In genomic region chr1:203145321-203146041, GRCh38 we compare ENCODE assay signal across 29 cellular contexts. TPM values are rescaled to one million over a fixed set of nuclear protein-coding genes. Genes with fewer than 3 reads are reported as not detected.
DNase-seq lines count a peak whose midpoint lies in the region; TF ChIP-seq lines count a peak whose summit lies in the region.
"Had no signal": no experiment of that assay in that cellular context is flagged by ENCODE, and none has a peak within 500 bp of the region (broad histone marks: within the 10 kb centered on the region; RNA-seq: fewer than 3 reads in every experiment).

No MANE protein-coding gene starts in this region.

- H3K9me2 ChIP-seq in MM.1S (replicated peaks; ENCODE audit: insufficient read depth, low read length) (no peaks in the 10 kb centered on the region), OCI-LY7 (ENCODE audit: insufficient read depth, low read length) (no peaks in the 10 kb centered on the region)

- no peaks in the 10 kb centered on the region for H3K9me3 Mint-ChIP-seq in MCF 10A (ENCODE audit: unreplicated experiment)
- H3K9me3 Mint-ChIP-seq in neural progenitor cell, result peaks cover 2% of the 10 kb centered on the region
- H3K9me3 Mint-ChIP-seq: activated CD4-positive, alpha-beta memory T cell treated with anti-CD3 and anti-CD28 coated beads, Interleukin-2, amount 10 ng/mL, durations not matched to agents 7 days and 5 days; activated naive CD4-positive, alpha-beta T cell treated with anti-CD3 and anti-CD28 coated beads, Interleukin-2, amount 50 U/mL, for 72 hours; activated T-helper 2 cell treated with anti-CD3 and anti-CD28 coated beads, Interferon-gamma antibody, Interleukin-2, Interleukin-4, amounts not matched to agents 10 μg/mL and 5 μg/mL and 100 μg/mL, durations not matched to agents 14 hours and 24 hours and 36 hours; central memory CD8-positive, alpha-beta T cell had no signal

- no peak overlapping the region for H3K4me2 ChIP-seq in neural progenitor cell
- H3K4me2 ChIP-seq in MM.1S (ENCODE audit: low read depth, low read length), result no peak overlapping the region
- H3K4me2 ChIP-seq in OCI-LY7 (ENCODE audit: low read length), result no peak overlapping the region
- H3K4me2 ChIP-seq: smooth muscle cell had no signal

- no peak for DNase-seq in breast epithelium (ENCODE audit: low spot score in 2 of 2)
- DNase-seq in MCF 10A (ENCODE audit: unreplicated experiment), result no peak
- no peak for DNase-seq in dorsolateral prefrontal cortex
- DNase-seq in neural progenitor cell (ENCODE audit: low spot score), result no peak
- DNase-seq in MM.1S, result no peak
- DNase-seq in OCI-LY7 (ENCODE audit: low spot score), result no peak
- DNase-seq in stimulated activated CD4-positive, alpha-beta T cell treated with anti-CD3 and anti-CD28 coated beads, Interleukin-1b, Interleukin-23, amount 100 ng/mL, for 48 hours, result no peak
- DNase-seq in MG63, result no peak
- DNase-seq: activated CD4-positive, alpha-beta memory T cell treated with anti-CD3 and anti-CD28 coated beads, Interleukin-2, amount 10 ng/mL, durations not matched to agents 7 days and 5 days; activated CD4-positive, alpha-beta T cell treated with anti-CD3 and anti-CD28 coated beads for 1 hour; activated CD8-positive, alpha-beta memory T cell treated with anti-CD3 and anti-CD28 coated beads, Interleukin-2, amount 50 U/mL, for 48 hours; AML-193; GDM1; naive thymus-derived CD8-positive, alpha-beta T cell; NCI-H1092; NCI-H187 treated with DMSO at 0.1 percent for 48 hours had no signal

- TF ChIP-seq CTCF in breast epithelium (IDR thresholded peaks at IDR 0.05) (no peak), MCF 10A (IDR thresholded peaks at IDR 0.05; ENCODE audit: unreplicated experiment) (no peak), dorsolateral prefrontal cortex (IDR thresholded peaks at IDR 0.05 in 54 of 56, conservative IDR thresholded peaks at IDR 0.05 in 2 of 56; ENCODE audit: low read depth in 1 of 56, partially characterized antibody in 56 of 56) (no peak), neural progenitor cell (IDR thresholded peaks at IDR 0.05) (no peak), MM.1S (IDR thresholded peaks at IDR 0.05; ENCODE audit: low read length) (no peak), OCI-LY7 (conservative IDR thresholded peaks at IDR 0.05; ENCODE audit: low read length) (no peak)

- peak overlapping the region; percentile 65 to 86 for H3K27ac ChIP-seq in breast epithelium
- peak overlapping the region; percentile 33 to 97 (median 85) for H3K27ac ChIP-seq in dorsolateral prefrontal cortex
- no peak overlapping the region for H3K27ac ChIP-seq in neural progenitor cell
- H3K27ac ChIP-seq in MM.1S (ENCODE audit: low read length), result no peak overlapping the region
- no peak overlapping the region for H3K27ac ChIP-seq in OCI-LY7 (ENCODE audit: low read depth, low read length, poor library complexity, severe bottlenecking)

- H3F3A ChIP-seq in neural progenitor cell (ENCODE audit: low read depth) (no peaks in the 10 kb centered on the region), MM.1S (ENCODE audit: insufficient read depth, low read length) (no peaks in the 10 kb centered on the region)

- H4K20me1 ChIP-seq in neural progenitor cell (ENCODE audit: low read depth), result no peaks in the 10 kb centered on the region
- no peaks in the 10 kb centered on the region for H4K20me1 ChIP-seq in MM.1S (ENCODE audit: insufficient read depth, low read length)
- H4K20me1 ChIP-seq in OCI-LY7 (ENCODE audit: insufficient read depth, low read length), result no peaks in the 10 kb centered on the region

- intact Hi-C loops in breast epithelium (cut with DNase I; ENCODE audit: low total_unique reads), result no loop called here
- intact Hi-C loops in MCF 10A (cut with micrococcal nuclease), result no loop called here
- intact Hi-C loops in dorsolateral prefrontal cortex (cut with DNase I), result loop anchor here in 1 of 2 donors (2.0 kb wide), 1 partner anchor 15 kb away; no protein-coding TSS in a partner anchor
- intact Hi-C loops in OCI-LY7 (cut with micrococcal nuclease; ENCODE audit: unreplicated experiment), result no loop called here

- H3K9ac ChIP-seq in neural progenitor cell (no peak overlapping the region), MM.1S (ENCODE audit: low read length) (no peak overlapping the region)

- BruUV-seq in MCF 10A (replicated peaks; lab: Mats Ljungman, UMichigan), result no TSS peak
- no TSS peak for BruUV-seq in OCI-LY7 (replicated peaks; lab: Mats Ljungman, UMichigan)

- H3K27ac Mint-ChIP-seq in MCF 10A (ENCODE audit: low read depth, unreplicated experiment) (no peak overlapping the region), neural progenitor cell (no peak overlapping the region)
- H3K27ac Mint-ChIP-seq: activated CD4-positive, alpha-beta memory T cell treated with anti-CD3 and anti-CD28 coated beads, Interleukin-2, amount 10 ng/mL, durations not matched to agents 7 days and 5 days; activated naive CD4-positive, alpha-beta T cell treated with anti-CD3 and anti-CD28 coated beads, Interleukin-2, amount 50 U/mL, for 72 hours; activated T-helper 2 cell treated with anti-CD3 and anti-CD28 coated beads, Interferon-gamma antibody, Interleukin-2, Interleukin-4, amounts not matched to agents 10 μg/mL and 5 μg/mL and 100 μg/mL, durations not matched to agents 14 hours and 24 hours and 36 hours; naive thymus-derived CD8-positive, alpha-beta T cell had no signal

- H3K9me3 ChIP-seq in breast epithelium, result no peaks in the 10 kb centered on the region
- no peaks in the 10 kb centered on the region for H3K9me3 ChIP-seq in neural progenitor cell (ENCODE audit: low read depth)
- no peaks in the 10 kb centered on the region for H3K9me3 ChIP-seq in MM.1S (replicated peaks; ENCODE audit: insufficient read depth, low read length)
- no peaks in the 10 kb centered on the region for H3K9me3 ChIP-seq in OCI-LY7 (ENCODE audit: low read length)
- no peaks in the 10 kb centered on the region for H3K9me3 ChIP-seq in MG63
- H3K9me3 ChIP-seq: HAP-1, right atrium auricular region had no signal

- no peak overlapping the region for H3K4me3 Mint-ChIP-seq in MCF 10A (ENCODE audit: unreplicated experiment)
- H3K4me3 Mint-ChIP-seq in neural progenitor cell, result peak overlapping the region; percentile 15
- H3K4me3 Mint-ChIP-seq: activated CD4-positive, alpha-beta memory T cell treated with anti-CD3 and anti-CD28 coated beads, Interleukin-2, amount 10 ng/mL, durations not matched to agents 7 days and 5 days; central memory CD8-positive, alpha-beta T cell; naive thymus-derived CD8-positive, alpha-beta T cell had no signal

- CTCF ChIA-PET in MCF 10A (lab: Yijun Ruan, JAX), result interaction anchor here (0.6 to 7.4 kb wide), 7 partner anchors 9 to 106 kb away, joined by 3 to 38 read pairs (median 5); partner anchors contain the start of gene MYBPH
- CTCF ChIA-PET in OCI-LY7 (lab: Charles Lee; ENCODE audit: unreplicated experiment), result interaction anchor here (0.6 kb wide), 1 partner anchor 18 kb away, joined by 3 read pairs; the partner anchor contains the start of gene ADORA1

- H3K36me3 Mint-ChIP-seq in MCF 10A (ENCODE audit: insufficient read depth, unreplicated experiment), result no peaks in the 10 kb centered on the region
- H3K36me3 Mint-ChIP-seq in neural progenitor cell, result peaks cover 3% of the 10 kb centered on the region
- H3K36me3 Mint-ChIP-seq: activated naive CD4-positive, alpha-beta T cell treated with anti-CD3 and anti-CD28 coated beads, Interleukin-2, amount 50 U/mL, for 72 hours had no signal

- no peak overlapping the region for H2AFZ ChIP-seq in neural progenitor cell (replicated peaks)
- H2AFZ ChIP-seq in MM.1S (ENCODE audit: low read length), result no peak overlapping the region
- H2AFZ ChIP-seq in OCI-LY7 (ENCODE audit: low read length), result no peak overlapping the region

- no peaks in the 10 kb centered on the region for H3K4me1 Mint-ChIP-seq in MCF 10A (ENCODE audit: insufficient read depth, unreplicated experiment)
- peaks cover 62% of the 10 kb centered on the region for H3K4me1 Mint-ChIP-seq in neural progenitor cell
- H3K4me1 Mint-ChIP-seq: activated CD4-positive, alpha-beta memory T cell treated with anti-CD3 and anti-CD28 coated beads, Interleukin-2, amount 10 ng/mL, durations not matched to agents 7 days and 5 days; central memory CD8-positive, alpha-beta T cell; naive thymus-derived CD8-positive, alpha-beta T cell had no signal

- H3K79me2 ChIP-seq in neural progenitor cell (ENCODE audit: low read depth) (no peaks in the 10 kb centered on the region), MM.1S (ENCODE audit: low read length) (no peaks in the 10 kb centered on the region), OCI-LY7 (ENCODE audit: insufficient read depth, low read depth, low read length) (no peaks in the 10 kb centered on the region)

- H3K27me3 ChIP-seq in breast epithelium (no peaks in the 10 kb centered on the region), dorsolateral prefrontal cortex (no peaks in the 10 kb centered on the region), neural progenitor cell (no peaks in the 10 kb centered on the region), MM.1S (replicated peaks; ENCODE audit: insufficient read depth, low read length) (no peaks in the 10 kb centered on the region), MG63 (no peaks in the 10 kb centered on the region)
- H3K27me3 ChIP-seq: right atrium auricular region had no signal

- H3K4me3 ChIP-seq in breast epithelium, result no peak overlapping the region
- peak overlapping the region in 2 of 59 donors; percentile 10 to 27 for H3K4me3 ChIP-seq in dorsolateral prefrontal cortex
- H3K4me3 ChIP-seq in neural progenitor cell, result no peak overlapping the region
- H3K4me3 ChIP-seq in MM.1S (ENCODE audit: low read length), result no peak overlapping the region
- no peak overlapping the region for H3K4me3 ChIP-seq in OCI-LY7 (ENCODE audit: low read depth, low read length, poor library complexity, severe bottlenecking)
- H3K4me3 ChIP-seq in MG63, result no peak overlapping the region
- H3K4me3 ChIP-seq: HAP-1, right atrium auricular region, smooth muscle cell had no signal

- H3K4me1 ChIP-seq in breast epithelium, result peaks cover 0 to 5% of the 10 kb centered on the region in 2 donors
- peaks cover 21% of the 10 kb centered on the region for H3K4me1 ChIP-seq in neural progenitor cell
- H3K4me1 ChIP-seq in MM.1S (ENCODE audit: low read length), result no peaks in the 10 kb centered on the region
- no peaks in the 10 kb centered on the region for H3K4me1 ChIP-seq in OCI-LY7 (ENCODE audit: insufficient read depth, low read length, poor library complexity, severe bottlenecking)

- H3K27me3 Mint-ChIP-seq in MCF 10A (ENCODE audit: insufficient read depth, unreplicated experiment) (no peaks in the 10 kb centered on the region), neural progenitor cell (ENCODE audit: insufficient read depth, low read depth) (peaks cover 3% of the 10 kb centered on the region)

- no peak for TF ChIP-seq POLR2A in breast epithelium (IDR thresholded peaks at IDR 0.05)

- POLR2A ChIA-PET in MCF 10A (lab: Yijun Ruan, JAX), result no interaction called here
- POLR2A ChIA-PET in OCI-LY7 (lab: Charles Lee), result interaction anchor here (0.7 kb wide), 1 partner anchor 548 kb away, joined by 3 read pairs; no protein-coding TSS in a partner anchor

- H3K36me3 ChIP-seq in breast epithelium, result no peaks in the 10 kb centered on the region
- no peaks in the 10 kb centered on the region for H3K36me3 ChIP-seq in neural progenitor cell
- H3K36me3 ChIP-seq in MM.1S (replicated peaks; ENCODE audit: insufficient read depth, low read length), result no peaks in the 10 kb centered on the region
- H3K36me3 ChIP-seq in OCI-LY7 (ENCODE audit: insufficient read depth, low read length), result no peaks in the 10 kb centered on the region
- H3K36me3 ChIP-seq in MG63, result no peaks in the 10 kb centered on the region
- H3K36me3 ChIP-seq: HAP-1, right atrium auricular region had no signal

RNA-seq across cellular contexts. Expression of gene ADORA1, which starts 18.0 kb away (rescaled TPM):
- total RNA-seq in breast epithelium (10 to 100 TPM in 1 of 3 donors, 1 to 10 TPM in 1, under 1 TPM in 1; 0.64 to 14.5 (median 5.2) TPM), MCF 10A (2022) (0.26 and 0.34 TPM in 2 replicates), dorsolateral prefrontal cortex (100 to 1,000 TPM in 3 of 120 experiments, 10 to 100 TPM in 117; 45.1 to 109 (median 75.9) TPM), neural progenitor cell (ENCODE audit: low replicate concordance) (1.1 and 3.2 TPM in 2 replicates), OCI-LY7 (2022) (not detected in 2 replicates)
- not detected in 2 replicates for total RNA-seq in OCI-LY7 (2014; rRNA removed; shearing (Covaris generic))
- total RNA-seq in MG63 (2014; rRNA removed; shearing (Covaris generic); ENCODE audit: low replicate concordance), result 0.94 and 1.5 TPM in 2 replicates
- total RNA-seq: activated naive CD4-positive, alpha-beta T cell treated with anti-CD3 and anti-CD28 coated beads, Interleukin-2, amount 50 U/mL, for 72 hours; activated T-helper 2 cell treated with anti-CD3 and anti-CD28 coated beads, Interferon-gamma antibody, Interleukin-2, Interleukin-4, amounts not matched to agents 10 μg/mL and 5 μg/mL and 100 μg/mL, durations not matched to agents 14 hours and 24 hours and 36 hours; dermis microvascular lymphatic vessel endothelial cell; naive thymus-derived CD8-positive, alpha-beta T cell; T-helper 1 cell treated with Interleukin-12 subunit alpha and Interleukin-12 subunit beta and Interleukin-4 antibody, amounts not matched to agents 30 ng/mL and 1 ng/mL, for 36 hours had no signal

RNA-seq across cellular contexts. Expression of gene MYBPH, which starts 30.1 kb away (rescaled TPM):
- total RNA-seq in breast epithelium (under 1 TPM in 1 of 3 donors, not detected in 2; 0.66 TPM), MCF 10A (2022) (not detected in 2 replicates), dorsolateral prefrontal cortex (1 to 10 TPM in 11 of 120 experiments, under 1 TPM in 54, not detected in 55; 0.24 to 4.4 (median 0.48) TPM), neural progenitor cell (ENCODE audit: low replicate concordance) (not detected in 2 replicates), OCI-LY7 (2022) (not detected in 2 replicates)
- total RNA-seq in OCI-LY7 (2014; rRNA removed; shearing (Covaris generic)), result not detected in 2 replicates
- total RNA-seq in MG63 (2014; rRNA removed; shearing (Covaris generic); ENCODE audit: low replicate concordance), result not detected in 2 replicates
- total RNA-seq: activated CD4-positive, alpha-beta memory T cell treated with anti-CD3 and anti-CD28 coated beads, Interleukin-2, amount 10 ng/mL, durations not matched to agents 7 days and 5 days; activated naive CD4-positive, alpha-beta T cell treated with anti-CD3 and anti-CD28 coated beads, Interleukin-2, amount 50 U/mL, for 72 hours; activated T-helper 2 cell treated with anti-CD3 and anti-CD28 coated beads, Interferon-gamma antibody, Interleukin-2, Interleukin-4, amounts not matched to agents 10 μg/mL and 5 μg/mL and 100 μg/mL, durations not matched to agents 14 hours and 24 hours and 36 hours; dermis microvascular lymphatic vessel endothelial cell; IMR-90; left lobe of liver; naive thymus-derived CD8-positive, alpha-beta T cell; osteocyte; right atrium auricular region; SK-MEL-5; T-helper 1 cell treated with Interleukin-12 subunit alpha and Interleukin-12 subunit beta and Interleukin-4 antibody, amounts not matched to agents 30 ng/mL and 1 ng/mL, for 36 hours had no signal

RNA-seq across cellular contexts. Expression of gene CHI3L1, which starts 41.0 kb away (rescaled TPM):
- total RNA-seq in breast epithelium, result 100 to 1,000 TPM in 2 of 3 donors, 10 to 100 TPM in 1; 14.2 to 638 (median 426) TPM
- total RNA-seq in MCF 10A (2022), result 0.75 and 0.88 TPM in 2 replicates
- total RNA-seq in dorsolateral prefrontal cortex, result 1,000 to 10,000 TPM in 3 of 120 experiments, 100 to 1,000 TPM in 31, 10 to 100 TPM in 86; 17.8 to 1,525 (median 52.6) TPM
- total RNA-seq in neural progenitor cell (ENCODE audit: low replicate concordance), result 0.95 and 1.7 TPM in 2 replicates
- total RNA-seq in OCI-LY7 (2014; rRNA removed; shearing (Covaris generic)), result not detected in 2 replicates
- total RNA-seq in OCI-LY7 (2022), result not detected in 2 replicates
- total RNA-seq in MG63 (2014; rRNA removed; shearing (Covaris generic); ENCODE audit: low replicate concordance), result 3.5 and 4.8 TPM in 2 replicates
- total RNA-seq: activated CD4-positive, alpha-beta memory T cell treated with anti-CD3 and anti-CD28 coated beads, Interleukin-2, amount 10 ng/mL, durations not matched to agents 7 days and 5 days; activated T-helper 2 cell treated with anti-CD3 and anti-CD28 coated beads, Interferon-gamma antibody, Interleukin-2, Interleukin-4, amounts not matched to agents 10 μg/mL and 5 μg/mL and 100 μg/mL, durations not matched to agents 14 hours and 24 hours and 36 hours; IMR-90; naive thymus-derived CD8-positive, alpha-beta T cell; osteocyte; T-helper 1 cell treated with Interleukin-12 subunit alpha and Interleukin-12 subunit beta and Interleukin-4 antibody, amounts not matched to agents 30 ng/mL and 1 ng/mL, for 36 hours had no signal

RNA-seq across cellular contexts. Expression of gene MYOG, which starts 59.7 kb away (rescaled TPM):
- total RNA-seq in breast epithelium (not detected), MCF 10A (2022) (not detected in 2 replicates), dorsolateral prefrontal cortex (under 1 TPM in 21 of 120 experiments, not detected in 99; 0.26 to 0.91 (median 0.38) TPM), neural progenitor cell (ENCODE audit: low replicate concordance) (not detected in 2 replicates), OCI-LY7 (2022) (not detected in 2 replicates)
- not detected in 2 replicates for total RNA-seq in OCI-LY7 (2014; rRNA removed; shearing (Covaris generic))
- not detected in 2 replicates for total RNA-seq in MG63 (2014; rRNA removed; shearing (Covaris generic); ENCODE audit: low replicate concordance)
- total RNA-seq: activated CD4-positive, alpha-beta memory T cell treated with anti-CD3 and anti-CD28 coated beads, Interleukin-2, amount 10 ng/mL, durations not matched to agents 7 days and 5 days; activated naive CD4-positive, alpha-beta T cell treated with anti-CD3 and anti-CD28 coated beads, Interleukin-2, amount 50 U/mL, for 72 hours; activated T-helper 2 cell treated with anti-CD3 and anti-CD28 coated beads, Interferon-gamma antibody, Interleukin-2, Interleukin-4, amounts not matched to agents 10 μg/mL and 5 μg/mL and 100 μg/mL, durations not matched to agents 14 hours and 24 hours and 36 hours; dermis microvascular lymphatic vessel endothelial cell; IMR-90; left lobe of liver; mesenteric fat pad; naive thymus-derived CD8-positive, alpha-beta T cell; osteocyte; right atrium auricular region; SK-MEL-5; smooth muscle cell; T-helper 1 cell treated with Interleukin-12 subunit alpha and Interleukin-12 subunit beta and Interleukin-4 antibody, amounts not matched to agents 30 ng/mL and 1 ng/mL, for 36 hours had no signal

Comparison
In these comparisons a context has a peak if more than half of its experiments do, and no peak if none do; other contexts are left out.
1. H3K27ac ChIP-seq: peak in breast epithelium (2 of 2) and dorsolateral prefrontal cortex (59 of 59); none in neural progenitor cell (single experiment), MM.1S (single experiment) and OCI-LY7 (single experiment).